Comparison of ENCODE assay signal across 8 cellular contexts in the genomic region with DNA sequence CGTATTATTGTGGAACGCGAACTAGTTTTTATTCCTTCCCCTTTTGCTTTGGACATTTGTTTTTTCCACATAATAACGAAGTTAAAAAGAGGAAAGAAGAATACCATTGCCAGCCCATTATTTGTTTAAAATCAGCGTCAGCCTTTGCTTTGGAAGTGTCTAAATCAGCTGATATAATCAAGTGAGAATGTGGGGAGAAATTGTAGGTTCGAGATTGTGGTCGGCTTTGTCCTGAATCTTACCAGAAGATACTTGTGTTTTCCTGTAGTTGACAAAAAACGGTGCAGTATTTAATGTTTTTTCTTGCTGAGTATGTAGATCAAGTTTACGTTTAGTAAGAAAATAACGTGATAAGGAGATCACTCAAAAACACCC. TPM values are rescaled to one million over a fixed set of nuclear protein-coding genes. Genes with fewer than 3 reads are reported as not detected.
DNase-seq lines count a peak whose midpoint lies in the region; ATAC-seq and TF ChIP-seq lines count a peak whose summit lies in the region.

No MANE protein-coding gene starts in this region.

- peaks cover 0 to 11% (median 0%) of the 10 kb centered on the region in 11 experiments; a peak in 5 of 22 replicates for H3K36me3 ChIP-seq in BLaER1 treated with 17β-estradiol and CSF1 and Interleukin-3, amounts not matched to agents 10 nM and 100 nM

- peaks cover 0 to 6% (median 0%) of the 10 kb centered on the region in 11 experiments; a peak in 1 of 22 replicates for H4K20me1 ChIP-seq in BLaER1 treated with 17β-estradiol and CSF1 and Interleukin-3, amounts not matched to agents 10 nM and 100 nM

- WGBS in right cardiac atrium, result 1% methylated on average over 10 of the region's 10 CpGs

- no peaks in the 10 kb centered on the region for H3K27me3 Mint-ChIP-seq in activated CD8-positive, alpha-beta T cell treated with anti-CD3 and anti-CD28 coated beads, Interleukin-2, amount 10 ng/mL, durations not matched to agents 7 days and 5 days (ENCODE audit: low read depth)

- CTCF ChIA-PET in activated CD8-positive, alpha-beta T cell treated with anti-CD3 and anti-CD28 coated beads, Interleukin-2, amount 10 ng/mL, durations not matched to agents 7 days and 5 days (lab: Charles Lee), result interaction anchor here (1.2 to 2.2 kb wide), 4 partner anchors 45 to 296 kb away, joined by 3 to 13 read pairs (median 6); no protein-coding TSS in a partner anchor

- DNase-seq in HL-60 (ENCODE audit: low read depth in 1 of 2, low spot score in 1 of 2) (no peak), right cardiac atrium (no peak), skeletal muscle cell (ENCODE audit: low read depth) (no peak), Ammon's horn (ENCODE audit: low spot score) (no peak), OCI-M2 (lab: John Stamatoyannopoulos, UW; ENCODE audit: unreplicated experiment) (no peak)
- no peak for DNase-seq in activated CD8-positive, alpha-beta T cell treated with anti-CD3 and anti-CD28 coated beads, Interleukin-2, amount 10 ng/mL, durations not matched to agents 7 days and 5 days

- H3K9ac ChIP-seq in BLaER1 treated with 17β-estradiol and CSF1 and Interleukin-3, amounts not matched to agents 10 nM and 100 nM, result peak overlapping the region; percentile 94 to 100 (median 99)

- H3K36me3 Mint-ChIP-seq in activated CD8-positive, alpha-beta T cell treated with anti-CD3 and anti-CD28 coated beads, Interleukin-2, amount 10 ng/mL, durations not matched to agents 7 days and 5 days (ENCODE audit: low read depth), result peaks cover 19% of the 10 kb centered on the region

- no peak for TF ChIP-seq CTCF in HL-60 (IDR thresholded peaks at IDR 0.05; ENCODE audit: insufficient read depth, low read length)

- peaks cover 20 to 33% (median 26%) of the 10 kb centered on the region in 10 experiments for H3K4me1 ChIP-seq in BLaER1 treated with 17β-estradiol and CSF1 and Interleukin-3, amounts not matched to agents 10 nM and 100 nM
- H3K4me1 ChIP-seq in right cardiac atrium (ENCODE audit: control insufficient read depth, insufficient read depth, low read length), result no peaks in the 10 kb centered on the region

- H3K27ac ChIP-seq in BLaER1 treated with 17β-estradiol and CSF1 and Interleukin-3, amounts not matched to agents 10 nM and 100 nM, result peak overlapping the region; percentile 96 to 100 (median 99)
- peak overlapping the region; percentile 83 for H3K27ac ChIP-seq in HL-60 (replicated peaks)
- H3K27ac ChIP-seq in right cardiac atrium (ENCODE audit: low read length), result peak overlapping the region; percentile 79

- peak overlapping the region; percentile 60 to 91 (median 70) for H3K4me3 ChIP-seq in BLaER1 treated with 17β-estradiol and CSF1 and Interleukin-3, amounts not matched to agents 10 nM and 100 nM
- peak overlapping the region; percentile 47 for H3K4me3 ChIP-seq in HL-60 (replicated peaks; ENCODE audit: insufficient read depth, low read length)
- peak overlapping the region; percentile 86 for H3K4me3 ChIP-seq in right cardiac atrium (ENCODE audit: low read length)
- H3K4me3 ChIP-seq in skeletal muscle cell (ENCODE audit: low read depth, low read length), result peak overlapping the region; percentile 68

- H3K27me3 ChIP-seq in BLaER1 treated with 17β-estradiol and CSF1 and Interleukin-3, amounts not matched to agents 10 nM and 100 nM, result no peaks in the 10 kb centered on the region
- H3K27me3 ChIP-seq in HL-60 (ENCODE audit: insufficient read depth, poor library complexity, severe bottlenecking), result no peaks in the 10 kb centered on the region
- H3K27me3 ChIP-seq in right cardiac atrium (ENCODE audit: control insufficient read depth, insufficient read depth), result no peaks in the 10 kb centered on the region

- no peaks in the 10 kb centered on the region for H3K9me3 ChIP-seq in BLaER1 treated with 17β-estradiol and CSF1 and Interleukin-3, amounts not matched to agents 10 nM and 100 nM (replicated peaks in 1 of 11)
- no peaks in the 10 kb centered on the region for H3K9me3 ChIP-seq in right cardiac atrium (ENCODE audit: control insufficient read depth, low read length)

- peak overlapping the region; percentile 76 to 98 (median 89) for H3K4me2 ChIP-seq in BLaER1 treated with 17β-estradiol and CSF1 and Interleukin-3, amounts not matched to agents 10 nM and 100 nM

- POLR2A ChIA-PET in activated CD8-positive, alpha-beta T cell treated with anti-CD3 and anti-CD28 coated beads, Interleukin-2, amount 10 ng/mL, durations not matched to agents 7 days and 5 days (lab: Charles Lee), result interaction anchor here (1.0 to 2.7 kb wide), 13 partner anchors 8 to 1347 kb away, joined by 3 to 18 read pairs (median 5); partner anchors contain the start of genes EIF4G2 and TMEM41B

- peaks cover 23% of the 10 kb centered on the region for H3K4me1 Mint-ChIP-seq in activated CD8-positive, alpha-beta T cell treated with anti-CD3 and anti-CD28 coated beads, Interleukin-2, amount 10 ng/mL, durations not matched to agents 7 days and 5 days (ENCODE audit: low read depth)

- no peak for ATAC-seq in activated CD8-positive, alpha-beta T cell treated with anti-CD3 and anti-CD28 coated beads, Interleukin-2, amount 10 ng/mL, durations not matched to agents 7 days and 5 days
- no peak for ATAC-seq in right cardiac atrium
- no peak for ATAC-seq in HG03095 (IDR thresholded peaks at IDR 0.05; ENCODE audit: unreplicated experiment)

- H3K27ac Mint-ChIP-seq in activated CD8-positive, alpha-beta T cell treated with anti-CD3 and anti-CD28 coated beads, Interleukin-2, amount 10 ng/mL, durations not matched to agents 7 days and 5 days, result peak overlapping the region; percentile 96

- intact Hi-C loops in right cardiac atrium (cut with DNase I), result no loop called here

- H3K9me3 Mint-ChIP-seq in activated CD8-positive, alpha-beta T cell treated with anti-CD3 and anti-CD28 coated beads, Interleukin-2, amount 10 ng/mL, durations not matched to agents 7 days and 5 days (ENCODE audit: insufficient read depth), result no peaks in the 10 kb centered on the region

- H3K4me3 Mint-ChIP-seq in activated CD8-positive, alpha-beta T cell treated with anti-CD3 and anti-CD28 coated beads, Interleukin-2, amount 10 ng/mL, durations not matched to agents 7 days and 5 days, result peak overlapping the region; percentile 92

RNA-seq across cellular contexts. Expression of gene ZNF143, which starts 0.9 kb away (rescaled TPM):
- 10 to 100 TPM; 31.4 to 33.7 TPM for total RNA-seq in activated CD8-positive, alpha-beta T cell treated with anti-CD3 and anti-CD28 coated beads, Interleukin-2, amount 10 ng/mL, durations not matched to agents 7 days and 5 days
- total RNA-seq in right cardiac atrium, result 10 to 100 TPM; 19.3 to 30.6 (median 26.9) TPM
- 13.9 TPM for polyA plus RNA-seq in right cardiac atrium
